8 cellular contexts compared by ENCODE assay signal in genomic region chr19:45404557-45405434, GRCh38. TPM values are rescaled to one million over a fixed set of nuclear protein-coding genes. Genes with fewer than 3 reads are reported as not detected.
A peak's percentile ranks its signal among the peaks of the same experiment; 100 is the strongest.
DNase-seq lines count a peak whose midpoint lies in the region; ATAC-seq and TF ChIP-seq lines count a peak whose summit lies in the region.

PPP1R13L (minus strand) TSS chr19:45405069; CDS start chr19:45398318, 6,751 bp downstream.

- peaks cover 33 to 37% of the 10 kb centered on the region in 2 donors for H3K4me1 Mint-ChIP-seq in natural killer cell

- H3K27me3 Mint-ChIP-seq in natural killer cell (ENCODE audit: low read depth in 2 of 2) = peaks cover 10 to 14% of the 10 kb centered on the region in 2 donors

- H3K27ac ChIP-seq in fibroblast of lung (ENCODE audit: insufficient read depth, low read length) = peak within 1 kb of the TSS; percentile 98
- peak within 1 kb of the TSS; percentile 77 to 92 (median 90) for H3K27ac ChIP-seq in upper lobe of left lung

- no peaks in the 10 kb centered on the region for H3K36me3 ChIP-seq in fibroblast of lung (ENCODE audit: control insufficient read depth, insufficient read depth, low read length)
- H3K36me3 ChIP-seq in upper lobe of left lung = peaks cover 0 to 4% (median 2%) of the 10 kb centered on the region in 4 donors

- intact Hi-C loops in natural killer cell (cut with micrococcal nuclease) = loop anchor here (2.0 to 10.0 kb wide), 2 partner anchors 74 to 240 kb away; no protein-coding TSS in a partner anchor

- no peaks in the 10 kb centered on the region for H3K9me3 Mint-ChIP-seq in natural killer cell

- TF ChIP-seq CTCF in fibroblast of lung (conservative IDR thresholded peaks at IDR 0.05 in 1 of 2, IDR thresholded peaks at IDR 0.05 in 1 of 2; ENCODE audit: low read depth in 1 of 2, low read length in 2 of 2) (no peak), natural killer cell (IDR thresholded peaks at IDR 0.05) (no peak), upper lobe of left lung (IDR thresholded peaks at IDR 0.05) (no peak)

- no peak for TF ChIP-seq EP300 in upper lobe of left lung (IDR thresholded peaks at IDR 0.05)

- H4K20me1 ChIP-seq in fibroblast of lung (ENCODE audit: control insufficient read depth, extremely low read depth, insufficient read depth, low read length) = no peaks in the 10 kb centered on the region

- H2AFZ ChIP-seq in fibroblast of lung (ENCODE audit: low read length) = peak within 1 kb of the TSS; percentile 92

- DNase-seq in Caki2 (ENCODE audit: low read depth) = peak; percentile 96
- peak; percentile 83 for DNase-seq in NCI-H510A (lab: John Stamatoyannopoulos, UW)
- peak; percentile 54 for DNase-seq in activated T-cell treated with anti-CD3 and anti-CD28 coated beads, Interleukin-2, amount 50 U/mL, for 1 hour
- peak; percentile 53 to 82 for DNase-seq in fibroblast of lung (ENCODE audit: low read depth in 2 of 2)
- no peak for DNase-seq in natural killer cell
- DNase-seq in upper lobe of left lung = peak; percentile 92 to 94
- no peak for DNase-seq in COLO829 (ENCODE audit: low spot score)

- H3K9me3 ChIP-seq in fibroblast of lung (ENCODE audit: control insufficient read depth, insufficient read depth, low read depth, low read length) (no peaks in the 10 kb centered on the region), upper lobe of left lung (no peaks in the 10 kb centered on the region)

- 2 to 4% methylated on average over 33 to 43 of the region's 46 CpGs for WGBS in upper lobe of left lung, 2 donors

- no peaks in the 10 kb centered on the region for H3K27me3 ChIP-seq in fibroblast of lung (ENCODE audit: control insufficient read depth, insufficient read depth, low read length)
- H3K27me3 ChIP-seq in upper lobe of left lung = peaks cover 0 to 4% (median 0%) of the 10 kb centered on the region in 4 donors

- in situ Hi-C loops in Caki2 (cut with HindIII; ENCODE audit: low pct_unique_long_range_greater_than_20kb, low sequenced_read_pairs) = no loop called here

- H3K4me3 Mint-ChIP-seq in natural killer cell = peak within 1 kb of the TSS; percentile 97

- peak within 1 kb of the TSS; percentile 90 for H3K9ac ChIP-seq in fibroblast of lung (ENCODE audit: insufficient read depth, low read length)

- H3K27ac Mint-ChIP-seq in natural killer cell = peak within 1 kb of the TSS; percentile 86 to 92

- peak within 1 kb of the TSS; percentile 68 to 96 (median 94) for H3K4me3 ChIP-seq in fibroblast of lung (replicated peaks in 1 of 4; ENCODE audit: control extremely low read depth in 1 of 4, insufficient read depth in 1 of 4, low read depth in 3 of 4, low read length in 4 of 4)
- peak within 1 kb of the TSS; percentile 59 to 88 (median 74) for H3K4me3 ChIP-seq in upper lobe of left lung

- no peaks in the 10 kb centered on the region for H3K36me3 Mint-ChIP-seq in natural killer cell

- H3K4me2 ChIP-seq in fibroblast of lung (ENCODE audit: extremely low read depth, insufficient read depth, low read length) = peak within 1 kb of the TSS; percentile 98

- TF ChIP-seq POLR2A in upper lobe of left lung (IDR thresholded peaks at IDR 0.05) = peak in 2 of 4 donors; percentile 50 to 63

- peaks cover 8% of the 10 kb centered on the region for H3K4me1 ChIP-seq in fibroblast of lung (ENCODE audit: control insufficient read depth, extremely low read depth, insufficient read depth, low read length)
- peaks cover 37 to 52% (median 41%) of the 10 kb centered on the region in 4 donors for H3K4me1 ChIP-seq in upper lobe of left lung

- H3K79me2 ChIP-seq in fibroblast of lung (ENCODE audit: control insufficient read depth, insufficient read depth, low read length) = peaks cover 6% of the 10 kb centered on the region

- peak; percentile 21 for ATAC-seq in HG02798 (IDR thresholded peaks at IDR 0.05; ENCODE audit: poor library complexity, unreplicated experiment)
- peak in 2 of 3 donors; percentile 1 to 2 for ATAC-seq in natural killer cell
- peak; percentile 56 to 92 for ATAC-seq in upper lobe of left lung (ENCODE audit: low FRiP score in 2 of 2)

RNA-seq across cellular contexts. Expression of gene PPP1R13L, which starts in this region (rescaled TPM):
- total RNA-seq in Caki2 (2014; rRNA removed; shearing (Covaris generic); ENCODE audit: low replicate concordance) = 10.1 and 30.6 TPM in 2 replicates
- total RNA-seq in fibroblast of lung (1.5 and 3.0 TPM in 2 replicates), natural killer cell (1 to 10 TPM; 5.6 to 7.4 (median 5.9) TPM), upper lobe of left lung (10 to 100 TPM; 27.8 to 76.2 (median 57.5) TPM)
- 1.2 and 5.8 TPM in 2 replicates for polyA plus RNA-seq in fibroblast of lung
- 4.1 and 12.9 TPM in 2 replicates for polyA plus RNA-seq in fibroblast of lung (2012)
- polyA minus RNA-seq in fibroblast of lung (ENCODE audit: low replicate concordance) = 0.74 and 8.8 TPM in 2 replicates

Comparison
In these comparisons a context has a peak if more than half of its experiments do, and no peak if none do; other contexts are left out.
1. DNase-seq: peak in Caki2 (single experiment), NCI-H510A (single experiment), activated T-cell treated with anti-CD3 and anti-CD28 coated beads, Interleukin-2, amount 50 U/mL, for 1 hour (single experiment), fibroblast of lung (2 of 2) and upper lobe of left lung (2 of 2); none in natural killer cell (single experiment) and COLO829 (single experiment).
2. ATAC-seq: peak in every context shown above with its lines; median percentile 74 in upper lobe of left lung; 21 in HG02798; 2 in natural killer cell.